8 cellular contexts compared by ENCODE assay signal in genomic region chr2:191014653-191015020, GRCh38. TPM values are rescaled to one million over a fixed set of nuclear protein-coding genes. Genes with fewer than 3 reads are reported as not detected.
A peak's percentile ranks its signal among the peaks of the same experiment; 100 is the strongest.
DNase-seq lines count a peak whose midpoint lies in the region; ATAC-seq and TF ChIP-seq lines count a peak whose summit lies in the region.

No MANE protein-coding gene starts in this region.

- DNase-seq in cardiac muscle cell (ENCODE audit: low read depth in 1 of 2, low spot score in 1 of 2), result no peak
- no peak for DNase-seq in Right ventricle myocardium inferior (ENCODE audit: missing footprints)
- DNase-seq in T-cell, result no peak
- no peak for DNase-seq in kidney epithelial cell (ENCODE audit: low read depth)
- no peak for DNase-seq in vagina (ENCODE audit: extremely low spot score in 2 of 2)
- no peak for DNase-seq in NCI-H2081 treated with DMSO at 0.1 percent for 48 hours (lab: John Stamatoyannopoulos, UW)
- DNase-seq in stimulated activated naive CD4-positive, alpha-beta T cell treated with Interleukin-2 at 50 U/mL for 16 hours (lab: John Stamatoyannopoulos, UW), result no peak
- no peak for DNase-seq in cerebellar cortex (ENCODE audit: low spot score)

- H3K36me3 ChIP-seq in cardiac muscle cell (peaks cover 6% of the 10 kb centered on the region), kidney epithelial cell (ENCODE audit: control insufficient read depth, insufficient read depth, low read length) (no peaks in the 10 kb centered on the region), vagina (no peaks in the 10 kb centered on the region)

- TF ChIP-seq CTCF in cardiac muscle cell (IDR thresholded peaks at IDR 0.05; ENCODE audit: low read depth, low read length) (no peak), kidney epithelial cell (IDR thresholded peaks at IDR 0.05; ENCODE audit: insufficient read depth, low read length, poor library complexity, severe bottlenecking) (no peak), vagina (IDR thresholded peaks at IDR 0.05) (no peak)

- H3K4me3 ChIP-seq in cardiac muscle cell, result peak overlapping the region; percentile 88
- peak overlapping the region; percentile 51 for H3K4me3 ChIP-seq in kidney epithelial cell (ENCODE audit: low read depth, low read length)
- peak overlapping the region; percentile 77 to 88 for H3K4me3 ChIP-seq in vagina

- TF ChIP-seq POLR2A in vagina (IDR thresholded peaks at IDR 0.05), result no peak

- H3K27me3 Mint-ChIP-seq in T-cell, result no peaks in the 10 kb centered on the region

- CTCF ChIA-PET in T-cell (lab: Charles Lee), result interaction anchor here (0.7 to 1.2 kb wide), 5 partner anchors 8 to 141 kb away, joined by 3 to 4 read pairs (median 4); no protein-coding TSS in a partner anchor

- ATAC-seq in Right ventricle myocardium inferior (no peak), T-cell (replicated peaks in 1 of 4) (peak; percentile 1 to 11 (median 3))

- H3K27me3 ChIP-seq in cardiac muscle cell (no peaks in the 10 kb centered on the region), kidney epithelial cell (ENCODE audit: control insufficient read depth, insufficient read depth, low read length) (no peaks in the 10 kb centered on the region), vagina (no peaks in the 10 kb centered on the region)

- no peak overlapping the region for H3K27ac Mint-ChIP-seq in T-cell

- peaks cover 44 to 55% (median 47%) of the 10 kb centered on the region in 3 donors for H3K4me1 Mint-ChIP-seq in T-cell

- H3K9me3 ChIP-seq in cardiac muscle cell (ENCODE audit: low read depth) (no peaks in the 10 kb centered on the region), vagina (no peaks in the 10 kb centered on the region)

- H3K9me3 Mint-ChIP-seq in T-cell, result peaks cover 0 to 2% (median 0%) of the 10 kb centered on the region in 3 donors

- H3K4me1 ChIP-seq in cardiac muscle cell (ENCODE audit: low read depth) (peaks cover 7% of the 10 kb centered on the region), vagina (peaks cover 33% of the 10 kb centered on the region)

- peaks cover 14% of the 10 kb centered on the region for H3K36me3 Mint-ChIP-seq in T-cell

- H3K4me3 Mint-ChIP-seq in T-cell, result no peak overlapping the region

- POLR2A ChIA-PET in T-cell (lab: Charles Lee), result interaction anchor here (0.5 to 1.6 kb wide), 7 partner anchors 9 to 136 kb away, joined by 3 to 7 read pairs (median 4); partner anchors contain the start of gene STAT4 (in 1 of the 2)

- intact Hi-C loops in Right ventricle myocardium inferior (cut with DNase I) (loop anchor here (2.0 to 10.0 kb wide), 4 partner anchors 34 to 660 kb away; partner anchors contain the start of gene NABP1), vagina (cut with DNase I) (no loop called here)

- H3K27ac ChIP-seq in cardiac muscle cell (peak overlapping the region; percentile 90), vagina (peak overlapping the region; percentile 89)

RNA-seq across cellular contexts. Expression of gene STAT1, which starts 0.7 kb away (rescaled TPM):
- 35.4 and 42.8 TPM in 2 replicates for total RNA-seq in cardiac muscle cell
- polyA plus RNA-seq in cardiac muscle cell, result 32.0 and 36.6 TPM in 2 replicates
- 35.5 TPM for total RNA-seq in Right ventricle myocardium inferior
- total RNA-seq in T-cell, result 100 to 1,000 TPM in 3 of 5 donors, 10 to 100 TPM in 2; 77.6 to 229 (median 152) TPM
- total RNA-seq in kidney epithelial cell, result 63.6 and 66.3 TPM in 2 replicates
- total RNA-seq in vagina, result 35.6 TPM
